ENCODE assay signal across 8 cellular contexts in the genomic region with DNA sequence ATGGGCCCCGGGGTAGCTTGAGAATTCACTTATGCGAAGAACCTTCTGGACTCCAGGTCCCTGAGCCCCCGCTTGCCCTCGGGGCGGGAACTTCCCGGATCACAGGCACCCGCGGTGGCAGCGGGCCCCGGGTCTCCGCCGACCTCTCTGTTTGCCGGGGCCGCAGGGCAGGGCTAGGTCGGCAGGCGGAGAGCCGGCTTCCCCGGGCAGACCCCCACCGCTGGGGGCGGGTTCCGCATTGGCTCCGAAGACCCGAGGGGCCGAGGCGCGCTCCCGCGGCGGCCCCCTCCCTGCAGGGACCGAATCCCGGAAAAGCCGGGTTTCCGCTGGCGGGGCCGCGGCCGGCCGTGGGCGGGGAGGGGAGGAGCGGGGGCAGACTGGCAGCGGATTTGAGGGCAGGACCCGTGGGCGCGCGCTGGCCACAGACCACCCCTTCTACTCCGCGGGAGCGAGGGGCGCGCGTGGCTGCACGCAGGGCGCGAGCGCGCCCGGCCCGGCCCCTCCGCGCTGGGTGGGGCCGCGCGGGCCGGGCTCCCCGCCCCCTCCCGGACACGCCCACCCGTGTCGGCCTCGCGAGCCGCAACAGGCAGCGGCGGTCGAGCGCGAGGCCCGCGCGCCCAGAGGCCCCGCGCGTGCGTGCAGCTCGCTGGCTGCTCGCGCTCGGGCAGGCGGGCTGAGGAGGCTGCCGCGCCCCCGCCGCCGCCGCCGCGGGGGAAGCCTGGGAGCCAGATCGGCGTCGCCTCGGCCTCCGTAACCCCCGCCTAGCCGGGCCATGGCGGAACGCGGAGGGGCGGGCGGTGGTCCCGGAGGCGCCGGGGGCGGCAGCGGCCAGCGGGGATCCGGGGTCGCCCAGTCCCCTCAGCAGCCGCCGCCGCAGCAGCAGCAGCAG. TPM values are rescaled to one million over a fixed set of nuclear protein-coding genes. Genes with fewer than 3 reads are reported as not detected.
A peak's percentile ranks its signal among the peaks of the same experiment; 100 is the strongest.
DNase-seq lines count a peak whose midpoint lies in the region; ATAC-seq, FAIRE-seq and TF ChIP-seq lines count a peak whose summit lies in the region.

A gene (plus strand): TSS at position 558 of the 889 bp plus-strand sequence. CDS start 215 bp downstream, at position 773.

- ATAC-seq in HG02798 (IDR thresholded peaks at IDR 0.05; ENCODE audit: poor library complexity, unreplicated experiment) (peak; percentile 69), GM18502 (IDR thresholded peaks at IDR 0.05; ENCODE audit: poor library complexity, unreplicated experiment) (no peak)

- FAIRE-seq in GM12892 (lab: Jason Lieb, UNC): peak; percentile 95

- DNase-seq in GM12892 (ENCODE audit: insufficient read length) (peak; percentile 78), NCI-H774 (lab: John Stamatoyannopoulos, UW) (peak; percentile 56), mesenteric fat pad (ENCODE audit: low spot score) (peak; percentile 94)
- DNase-seq in activated CD8-positive, alpha-beta memory T cell treated with anti-CD3 and anti-CD28 coated beads, Interleukin-2, amount 50 U/mL, for 4 hours: peak; percentile 79
- DNase-seq in stimulated activated CD8-positive, alpha-beta memory T cell treated with anti-CD3 and anti-CD28 coated beads, Interleukin-15, amount 100 ng/mL, for 4 hours (ENCODE audit: low read depth in 2 of 2): peak; percentile 55 to 75

- peak; percentile 34; the same call in 1 of the 2 replicates for TF ChIP-seq POLR2A in GM12892 (IDR thresholded peaks at IDR 0.05; ENCODE audit: low read depth, low read length)

- in situ Hi-C loops in endometrial microvascular endothelial cells (cut with HindIII; ENCODE audit: inconsistent ontology term, low pct_unique_long_range_greater_than_20kb, low sequenced_read_pairs): no loop called here

RNA-seq across cellular contexts. Expression of the gene that starts here (rescaled TPM):
- 45.4 TPM for polyA plus RNA-seq in GM12892 (2012; ENCODE audit: missing spikeins)
- 17.7 TPM for total RNA-seq in endometrial microvascular endothelial cells (ENCODE audit: inconsistent ontology term)
- 64.9 TPM for total RNA-seq in mesenteric fat pad
